In the genomic region with DNA sequence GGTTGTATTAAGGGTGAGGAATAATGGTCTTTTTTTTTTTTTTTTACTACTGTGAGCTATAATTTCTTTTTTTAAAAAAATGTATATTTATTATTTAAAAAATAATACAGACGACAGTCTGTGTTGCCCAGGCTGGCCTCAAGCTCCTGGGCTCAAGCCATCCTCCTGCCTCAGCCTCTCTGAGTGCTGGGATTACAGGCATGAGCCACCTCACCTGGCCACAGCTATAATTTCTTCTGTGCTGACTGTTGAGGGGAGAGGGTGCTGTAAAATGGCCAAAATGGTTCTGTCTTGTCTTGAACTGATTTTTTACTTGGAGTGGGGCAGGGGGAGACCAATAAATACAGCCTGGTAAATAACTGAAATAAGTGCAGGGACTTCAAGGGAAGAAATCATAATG, we compare ENCODE assay signal across 8 cellular contexts. TPM values are rescaled to one million over a fixed set of nuclear protein-coding genes. Genes with fewer than 3 reads are reported as not detected.
DNase-seq lines count a peak whose midpoint lies in the region; ATAC-seq and TF ChIP-seq lines count a peak whose summit lies in the region.

No MANE protein-coding gene starts in this region.

- BruUV-seq in mammary epithelial cell (replicated peaks; lab: Mats Ljungman, UMichigan) = no TSS peak

- H3K4me1 ChIP-seq in heart right ventricle (peaks cover 22 to 76% (median 72%) of the 10 kb centered on the region in 9 donors), mammary epithelial cell (ENCODE audit: insufficient read depth, low read length) (peaks cover 45% of the 10 kb centered on the region), mesodermal cell (ENCODE audit: control insufficient read depth, insufficient read depth, low read length, poor library complexity, severe bottlenecking) (peaks cover 12% of the 10 kb centered on the region), vagina (peaks cover 74% of the 10 kb centered on the region)

- no peak for TF ChIP-seq POLR2A in vagina (IDR thresholded peaks at IDR 0.05)

- intact Hi-C loops in heart right ventricle (cut with DNase I) (loop anchor here in 6 of 10 donors (5.0 to 10.0 kb wide), 4 partner anchors 53 to 173 kb away; a partner anchor contains a TSS), cardiac septum (cut with DNase I) (no loop called here), mammary epithelial cell (cut with micrococcal nuclease) (no loop called here), vagina (cut with DNase I) (loop anchor here (5.0 to 10.0 kb wide), 2 partner anchors 50 to 173 kb away; a partner anchor contains a TSS)

- H3K9me3 ChIP-seq in heart right ventricle = no peaks in the 10 kb centered on the region
- H3K9me3 ChIP-seq in mammary epithelial cell (replicated peaks; ENCODE audit: insufficient read depth, low read length) = no peaks in the 10 kb centered on the region
- H3K9me3 ChIP-seq in mesodermal cell (ENCODE audit: control insufficient read depth, low read length) = no peaks in the 10 kb centered on the region
- H3K9me3 ChIP-seq in vagina = no peaks in the 10 kb centered on the region

- in situ Hi-C loops in mammary epithelial cell (cut with MboI; ENCODE audit: low sequenced_read_pairs in 2 of 2) = loop anchor here (10.0 kb wide), 1 partner anchor 53 kb away; a partner anchor contains a TSS

- TF ChIP-seq CTCF in heart right ventricle (IDR thresholded peaks at IDR 0.05) (no peak), mammary epithelial cell (conservative IDR thresholded peaks at IDR 0.05 in 1 of 2, IDR thresholded peaks at IDR 0.05 in 1 of 2; ENCODE audit: extremely low read depth in 1 of 2, insufficient read depth in 1 of 2, low read depth in 1 of 2, low read length in 2 of 2) (no peak), vagina (IDR thresholded peaks at IDR 0.05) (no peak), GM10248 (IDR thresholded peaks at IDR 0.05; ENCODE audit: control extremely low read depth, extremely low read depth, low read depth, missing control alignments) (no peak)

- no peak for DNase-seq in heart right ventricle
- DNase-seq in cardiac septum (ENCODE audit: low spot score) = no peak
- no peak for DNase-seq in mammary epithelial cell
- DNase-seq in vagina (ENCODE audit: extremely low spot score in 2 of 2) = no peak
- DNase-seq in GM10248 (ENCODE audit: extremely low spot score) = no peak
- no peak for DNase-seq in AG08396 (ENCODE audit: low spot score)

- dilution Hi-C loops in mammary epithelial cell (cut with HindIII; ENCODE audit: low sequenced_read_pairs) = loop anchor here (5.0 kb wide), 1 partner anchor 85 kb away; no protein-coding TSS in a partner anchor

- peaks cover 60% of the 10 kb centered on the region for H4K20me1 ChIP-seq in mammary epithelial cell (ENCODE audit: insufficient read depth, low read length)

- no peak overlapping the region for H2AFZ ChIP-seq in mammary epithelial cell (ENCODE audit: low read depth, low read length)

- POLR2A ChIA-PET in GM10248 (lab: Yijun Ruan, JAX) = interaction anchor here (0.6 to 7.3 kb wide), 11 partner anchors 11 to 389 kb away, joined by 3 to 108 read pairs (median 5); a partner anchor contains a TSS

- ATAC-seq in heart right ventricle (no peak), GM21723 (IDR thresholded peaks at IDR 0.05; ENCODE audit: unreplicated experiment) (no peak)

- WGBS in heart right ventricle, 2 donors = 5 to 11% methylated on average over 1 of the region's 1 CpG
- 0% methylated on average over 1 of the region's 1 CpG for WGBS in mammary epithelial cell (ENCODE audit: low coverage, missing lambda C conversion rate)
- no CpG with 5 or more reads among the region's 1 CpG for WGBS in mesodermal cell (ENCODE audit: insufficient coverage in 2 of 2), 2 experiments

- peak overlapping the region in 9 of 10 donors; percentile 48 to 89 (median 73) for H3K4me3 ChIP-seq in heart right ventricle
- peak overlapping the region; percentile 68 to 99 (median 92) for H3K4me3 ChIP-seq in mammary epithelial cell (replicated peaks in 1 of 3; ENCODE audit: insufficient read depth in 1 of 3, low read depth in 2 of 3, low read length in 3 of 3)
- H3K4me3 ChIP-seq in mesodermal cell (ENCODE audit: extremely low read depth, insufficient read depth, low read length, poor library complexity, severe bottlenecking) = peak overlapping the region; percentile 97
- H3K4me3 ChIP-seq in vagina = peak overlapping the region; percentile 51 to 72

- H3K79me2 ChIP-seq in mammary epithelial cell (ENCODE audit: insufficient read depth, low read length) = peaks cover 86% of the 10 kb centered on the region

- peak overlapping the region; percentile 100 for H3K9ac ChIP-seq in mammary epithelial cell (ENCODE audit: insufficient read depth, low read length)

- CTCF ChIA-PET in mammary epithelial cell (lab: Charles Lee; ENCODE audit: low non-redundant PET) = no interaction called here
- CTCF ChIA-PET in GM10248 (lab: Yijun Ruan, JAX) = interaction anchor here (1.0 to 1.9 kb wide), 7 partner anchors 9 to 570 kb away, joined by 3 to 10 read pairs (median 4); a partner anchor contains a TSS

- peak overlapping the region in 3 of 10 donors; percentile 7 to 36 (median 16) for H3K27ac ChIP-seq in heart right ventricle
- peak overlapping the region; percentile 26 for H3K27ac ChIP-seq in mammary epithelial cell (ENCODE audit: insufficient read depth, low read depth, low read length)
- peak overlapping the region; percentile 39 for H3K27ac ChIP-seq in mesodermal cell (ENCODE audit: low read depth, low read length, severe bottlenecking)
- H3K27ac ChIP-seq in vagina = peak overlapping the region; percentile 100

- no peaks in the 10 kb centered on the region for H3K27me3 ChIP-seq in heart right ventricle
- no peaks in the 10 kb centered on the region for H3K27me3 ChIP-seq in mammary epithelial cell (ENCODE audit: insufficient read depth, low read length)
- H3K27me3 ChIP-seq in vagina = no peaks in the 10 kb centered on the region

- H3K36me3 ChIP-seq in heart right ventricle (peaks cover 0 to 63% (median 52%) of the 10 kb centered on the region in 9 donors), mammary epithelial cell (ENCODE audit: insufficient read depth, low read length) (peaks cover 51% of the 10 kb centered on the region), mesodermal cell (ENCODE audit: control insufficient read depth, insufficient read depth, low read length) (peaks cover 79% of the 10 kb centered on the region), vagina (peaks cover 0 to 60% of the 10 kb centered on the region in 2 donors)

- peak overlapping the region; percentile 95 for H3K4me2 ChIP-seq in mammary epithelial cell (ENCODE audit: insufficient read depth, low read depth, low read length)

RNA-seq across cellular contexts. Expression of a gene that starts 3.6 kb away (rescaled TPM):
- total RNA-seq in heart right ventricle (100 to 1,000 TPM; 105 to 196 (median 131) TPM), cardiac septum (148 TPM), mammary epithelial cell (100 to 1,000 TPM; 167 to 323 TPM), vagina (144 TPM)
- polyA plus RNA-seq in heart right ventricle (100 to 1,000 TPM; 122 to 175 TPM), mammary epithelial cell (394 TPM)
- polyA minus RNA-seq in mammary epithelial cell = 185 TPM
- polyA plus RNA-seq in mesodermal cell (2013, experiment 1 of 2) = 311 TPM
- 329 TPM for polyA plus RNA-seq in mesodermal cell (2013, experiment 2 of 2)

RNA-seq across cellular contexts. Expression of a gene that starts 50.5 kb away (rescaled TPM):
- total RNA-seq in heart right ventricle (10 to 100 TPM; 13.2 to 23.8 (median 21.5) TPM), cardiac septum (31.6 TPM), mammary epithelial cell (10 to 100 TPM; 23.2 to 29.0 TPM), vagina (31.9 TPM)
- polyA plus RNA-seq in heart right ventricle (10 to 100 TPM; 12.9 to 22.1 TPM), mammary epithelial cell (13.1 TPM)
- 13.4 TPM for polyA minus RNA-seq in mammary epithelial cell
- polyA plus RNA-seq in mesodermal cell (2013, experiment 1 of 2) = 26.3 TPM
- polyA plus RNA-seq in mesodermal cell (2013, experiment 2 of 2) = 26.2 TPM

Comparison
In these comparisons a context has a peak if more than half of its experiments do, and no peak if none do; other contexts are left out.
1. intact Hi-C loops: an anchor here in heart right ventricle (5.0 to 10.0 kb wide) and vagina (5.0 to 10.0 kb wide); none called in cardiac septum and mammary epithelial cell.